30 cellular contexts compared by ENCODE assay signal in genomic region chr4:88870428-88870827, GRCh38.
"Had no signal": no experiment of that assay in that cellular context is flagged by ENCODE, and none has a peak within 500 bp of the region (broad histone marks: within the 10 kb centered on the region; RNA-seq: fewer than 3 reads in every experiment).

No MANE protein-coding gene starts in this region.

- H3K27ac ChIP-seq: left lung, lower lobe of right lung, neural progenitor cell, neutrophil, parathyroid adenoma, psoas muscle, skin epidermis, stomach, testis, thyroid gland, transverse colon, upper lobe of left lung, vagina had no signal

- H3K4me3 ChIP-seq: left lung, lower lobe of right lung, neural progenitor cell, psoas muscle, skin epidermis, stomach, testis, thyroid gland, transverse colon, upper lobe of left lung, vagina had no signal

- H3K4me1 ChIP-seq: left lung, lower lobe of right lung, neural progenitor cell, testis, thyroid gland, upper lobe of left lung, vagina had no signal

- H3K4me2 ChIP-seq: neural progenitor cell had no signal

- ATAC-seq: left colon; left lung; lower lobe of right lung; natural killer cell; psoas muscle; sciatic nerve; stimulated activated naive B cell treated with anti-CD40 and anti-IgM and Interleukin-4, amounts not matched to agents 10 μg/mL and 1 μg/mL and 100 μg/mL, for 72 hours; stimulated activated naive CD8-positive, alpha-beta T cell treated with anti-CD3 and anti-CD28 coated beads, Interleukin-15, Interleukin-2, amounts not matched to agents 100 U/mL and 50 U/mL, for 24 hours had no signal

- H3K36me3 ChIP-seq: left lung, lower lobe of right lung, neural progenitor cell, neutrophil, stomach, thyroid gland, transverse colon, upper lobe of left lung, vagina had no signal

- DNase-seq: hippocampal formation; kidney glomerular epithelial cell; left colon; left lung; lower lobe of right lung; mammary epithelial cell; mesenchymal stem cell; naive B cell; natural killer cell; nephron progenitor cell; occipital lobe; psoas muscle; stimulated activated CD4-positive, alpha-beta T cell treated with anti-CD3 and anti-CD28 coated beads, Interleukin-12 subunit alpha, Interleukin-12 subunit beta, amount 100 ng/mL, for 4 hours; stimulated activated CD4-positive, alpha-beta T cell treated with anti-CD3 and anti-CD28 coated beads, Interleukin-15, amount 100 ng/mL, for 24 hours; stimulated activated CD4-positive, alpha-beta T cell treated with anti-CD3 and anti-CD28 coated beads, Interleukin-2, amount 100 ng/mL, for 24 hours; stimulated activated CD4-positive, alpha-beta T cell treated with anti-CD3 and anti-CD28 coated beads, Interleukin-4, amount 100 ng/mL, for 1 hour; stimulated activated naive B cell treated with anti-CD40 and anti-IgM and Interleukin-4, amounts not matched to agents 10 μg/mL and 1 μg/mL and 100 μg/mL, for 72 hours; stimulated activated naive CD8-positive, alpha-beta T cell treated with anti-CD3 and anti-CD28 coated beads, Interleukin-15, Interleukin-2, amounts not matched to agents 100 U/mL and 50 U/mL, for 24 hours; stomach; testis; thyroid gland; transverse colon; upper lobe of left lung had no signal

- H3K9me3 ChIP-seq: left lung, lower lobe of right lung, neutrophil, psoas muscle, stomach, testis, thyroid gland, transverse colon, upper lobe of left lung, vagina had no signal

- H3K9ac ChIP-seq: neural progenitor cell, parathyroid adenoma had no signal

- H2AFZ ChIP-seq: neural progenitor cell, parathyroid adenoma had no signal

- H3K27me3 ChIP-seq: left lung, neural progenitor cell, neutrophil, stomach, testis, thyroid gland, transverse colon, upper lobe of left lung, vagina had no signal

- FAIRE-seq: keratinocyte had no signal
